In genomic region chr5:169408735-169409134, GRCh38 we compare ENCODE assay signal across 21 cellular contexts.
"Had no signal": no experiment of that assay in that cellular context is flagged by ENCODE, and none has a peak within 500 bp of the region (broad histone marks: within the 10 kb centered on the region; RNA-seq: fewer than 3 reads in every experiment).

No MANE protein-coding gene starts in this region.

- DNase-seq: effector memory CD4-positive, alpha-beta T cell; foreskin melanocyte; heart left ventricle; hippocampal formation; left colon; left ventricle myocardium superior; naive thymus-derived CD4-positive, alpha-beta T cell; nephron progenitor cell; psoas muscle; retina; right lobe of liver; stimulated activated CD4-positive, alpha-beta T cell treated with anti-CD3 and anti-CD28 coated beads, Interleukin-4, amount 100 ng/mL, for 1 hour; stimulated activated CD8-positive, alpha-beta memory T cell treated with anti-CD3 and anti-CD28 coated beads, Interleukin-4, amount 100 ng/mL, for 48 hours; testis; upper lobe of right lung had no signal

- ATAC-seq: esophagus mucosa; heart left ventricle; left colon; left ventricle myocardium superior; naive thymus-derived CD4-positive, alpha-beta T cell; psoas muscle; right lobe of liver; stimulated activated effector memory CD8-positive, alpha-beta T cell treated with anti-CD3 and anti-CD28 coated beads, Interleukin-12 subunit alpha, Interleukin-12 subunit beta, amount 100 ng/mL, for 72 hours; upper lobe of right lung had no signal

- H3K36me3 ChIP-seq: heart left ventricle, right lobe of liver, tibial nerve, upper lobe of right lung, vagina had no signal

- H3K27ac Mint-ChIP-seq: naive thymus-derived CD4-positive, alpha-beta T cell; nephron progenitor cell; stimulated activated effector memory CD8-positive, alpha-beta T cell treated with anti-CD3 and anti-CD28 coated beads, Interleukin-12 subunit alpha, Interleukin-12 subunit beta, amount 100 ng/mL, for 72 hours; stimulated activated naive CD8-positive, alpha-beta T cell treated with anti-CD3 and anti-CD28 coated beads, Interleukin-15, Interleukin-2, amounts not matched to agents 100 ng/mL and 50 ng/mL, for 24 hours had no signal

- H3K36me3 Mint-ChIP-seq: naive thymus-derived CD4-positive, alpha-beta T cell; stimulated activated effector memory CD8-positive, alpha-beta T cell treated with anti-CD3 and anti-CD28 coated beads, Interleukin-12 subunit alpha, Interleukin-12 subunit beta, amount 100 ng/mL, for 72 hours had no signal

- H3K4me1 ChIP-seq: heart left ventricle, psoas muscle, right lobe of liver, testis, tibial nerve, upper lobe of right lung had no signal

- H3K27me3 ChIP-seq: heart left ventricle, right lobe of liver, testis, tibial nerve, upper lobe of right lung, vagina had no signal

- H3K4me1 Mint-ChIP-seq: naive thymus-derived CD4-positive, alpha-beta T cell; nephron progenitor cell; stimulated activated effector memory CD8-positive, alpha-beta T cell treated with anti-CD3 and anti-CD28 coated beads, Interleukin-12 subunit alpha, Interleukin-12 subunit beta, amount 100 ng/mL, for 72 hours had no signal

- H3K4me3 ChIP-seq: heart left ventricle, psoas muscle, right lobe of liver, testis, tibial nerve, upper lobe of right lung, vagina had no signal

- H3K9me3 ChIP-seq: heart left ventricle, psoas muscle, right lobe of liver, testis, tibial nerve, upper lobe of right lung, vagina had no signal

- H3K4me3 Mint-ChIP-seq: naive thymus-derived CD4-positive, alpha-beta T cell; nephron progenitor cell; stimulated activated effector memory CD8-positive, alpha-beta T cell treated with anti-CD3 and anti-CD28 coated beads, Interleukin-12 subunit alpha, Interleukin-12 subunit beta, amount 100 ng/mL, for 72 hours; stimulated activated naive CD8-positive, alpha-beta T cell treated with anti-CD3 and anti-CD28 coated beads, Interleukin-15, Interleukin-2, amounts not matched to agents 100 ng/mL and 50 ng/mL, for 24 hours had no signal

- FAIRE-seq: endometrium had no signal

- H3K9me3 Mint-ChIP-seq: nephron progenitor cell; stimulated activated effector memory CD8-positive, alpha-beta T cell treated with anti-CD3 and anti-CD28 coated beads, Interleukin-12 subunit alpha, Interleukin-12 subunit beta, amount 100 ng/mL, for 72 hours; stimulated activated naive CD8-positive, alpha-beta T cell treated with anti-CD3 and anti-CD28 coated beads, Interleukin-15, Interleukin-2, amounts not matched to agents 100 ng/mL and 50 ng/mL, for 24 hours had no signal

- H3K27ac ChIP-seq: heart left ventricle, psoas muscle, right lobe of liver, testis, tibial nerve, upper lobe of right lung, vagina had no signal

- H3K27me3 Mint-ChIP-seq: stimulated activated naive CD8-positive, alpha-beta T cell treated with anti-CD3 and anti-CD28 coated beads, Interleukin-15, Interleukin-2, amounts not matched to agents 100 ng/mL and 50 ng/mL, for 24 hours had no signal
